In genomic region chr1:204457665-204458064, GRCh38 we compare ENCODE assay signal across 19 cellular contexts. TPM values are rescaled to one million over a fixed set of nuclear protein-coding genes. Genes with fewer than 3 reads are reported as not detected.
A peak's percentile ranks its signal among the peaks of the same experiment; 100 is the strongest.
DNase-seq lines count a peak whose midpoint lies in the region; ATAC-seq, FAIRE-seq and TF ChIP-seq lines count a peak whose summit lies in the region.
"Had no signal": no experiment of that assay in that cellular context is flagged by ENCODE, and none has a peak within 500 bp of the region (broad histone marks: within the 10 kb centered on the region; RNA-seq: fewer than 3 reads in every experiment).

No MANE protein-coding gene starts in this region.

- H3K36me3 ChIP-seq in uterus, result no peaks in the 10 kb centered on the region
- H3K36me3 ChIP-seq: WERI-Rb-1 had no signal

- H3K4me1 ChIP-seq in uterus, result peaks cover 0 to 12% of the 10 kb centered on the region in 2 donors

- no peak overlapping the region for H3K4me3 ChIP-seq in uterus

- H3K27ac Mint-ChIP-seq in central memory CD8-positive, alpha-beta T cell (ENCODE audit: low read depth), result peak overlapping the region; percentile 72
- H3K27ac Mint-ChIP-seq in naive thymus-derived CD8-positive, alpha-beta T cell, result peak overlapping the region in 8 of 10 donors; percentile 26 to 79 (median 37)

- H3K27me3 Mint-ChIP-seq in central memory CD8-positive, alpha-beta T cell, result no peaks in the 10 kb centered on the region
- H3K27me3 Mint-ChIP-seq in naive thymus-derived CD8-positive, alpha-beta T cell, result no peaks in the 10 kb centered on the region

- H3K9me3 ChIP-seq in uterus, result no peaks in the 10 kb centered on the region

- intact Hi-C loops in Right ventricle myocardium superior (cut with DNase I), result no loop called here
- intact Hi-C loops in cardiac septum (cut with DNase I), result no loop called here
- intact Hi-C loops in uterus (cut with DNase I; ENCODE audit: low total_unique reads), result no loop called here

- no peak for TF ChIP-seq CTCF in uterus (IDR thresholded peaks at IDR 0.05)

- H3K36me3 Mint-ChIP-seq in central memory CD8-positive, alpha-beta T cell (ENCODE audit: insufficient read depth), result peaks cover 12% of the 10 kb centered on the region
- H3K36me3 Mint-ChIP-seq in naive thymus-derived CD8-positive, alpha-beta T cell, result peaks cover 5 to 45% (median 31%) of the 10 kb centered on the region in 3 donors

- no peaks in the 10 kb centered on the region for H3K9me3 Mint-ChIP-seq in central memory CD8-positive, alpha-beta T cell
- no peaks in the 10 kb centered on the region for H3K9me3 Mint-ChIP-seq in naive thymus-derived CD8-positive, alpha-beta T cell

- TF ChIP-seq POLR2A in uterus (IDR thresholded peaks at IDR 0.05), result no peak
- no peak for TF ChIP-seq POLR2A in GM12891 (IDR thresholded peaks at IDR 0.05; ENCODE audit: low read depth, low read length)

- no peak for ATAC-seq in Right ventricle myocardium superior (ENCODE audit: poor library complexity)
- ATAC-seq in central memory CD8-positive, alpha-beta T cell (replicated peaks; ENCODE audit: extremely low read depth, poor library complexity, severe bottlenecking), result no peak
- no peak for ATAC-seq in naive thymus-derived CD8-positive, alpha-beta T cell
- ATAC-seq: left colon had no signal

- peak overlapping the region; percentile 54 to 59 for H3K27ac ChIP-seq in uterus
- H3K27ac ChIP-seq: HL-60, WERI-Rb-1 had no signal

- POLR2A ChIA-PET in naive thymus-derived CD8-positive, alpha-beta T cell (lab: Charles Lee), result interaction anchor here (1.4 to 2.9 kb wide), 2 partner anchors 36 to 55 kb away, joined by 6 to 17 read pairs; partner anchors contain the start of gene PIK3C2B

- no peak overlapping the region for H3K4me3 Mint-ChIP-seq in central memory CD8-positive, alpha-beta T cell
- no peak overlapping the region for H3K4me3 Mint-ChIP-seq in naive thymus-derived CD8-positive, alpha-beta T cell

- no peaks in the 10 kb centered on the region for H3K27me3 ChIP-seq in uterus

- FAIRE-seq in GM12891 (lab: Jason Lieb, UNC), result no peak
- FAIRE-seq: urothelium cell line had no signal

- H3K4me1 Mint-ChIP-seq in central memory CD8-positive, alpha-beta T cell, result peaks cover 29% of the 10 kb centered on the region
- peaks cover 24 to 57% (median 42%) of the 10 kb centered on the region in 4 donors for H3K4me1 Mint-ChIP-seq in naive thymus-derived CD8-positive, alpha-beta T cell

- DNase-seq in Right ventricle myocardium superior (peak; percentile 26), cardiac septum (ENCODE audit: low spot score) (no peak), uterus (no peak), C1 segment of cervical spinal cord (lab: John Stamatoyannopoulos, UW) (no peak), GM12891 (ENCODE audit: insufficient read length, low spot score) (no peak), D341Med (ENCODE audit: low spot score) (no peak)
- no peak for DNase-seq in central memory CD8-positive, alpha-beta T cell (ENCODE audit: low spot score in 2 of 2)
- DNase-seq in naive thymus-derived CD8-positive, alpha-beta T cell, result no peak
- DNase-seq: activated naive CD4-positive, alpha-beta T cell treated with Interleukin-2 at 50 U/mL for 16 hours; DMS53; effector memory CD4-positive, alpha-beta T cell; GF-D8; left colon; NCI-H1694; NCI-H774; stimulated activated CD4-positive, alpha-beta T cell treated with anti-CD3 and anti-CD28 coated beads, Interleukin-12 subunit alpha, Interleukin-12 subunit beta, amount 100 ng/mL, for 4 hours; WERI-Rb-1 had no signal

TF ChIP-seq in GM12891, 5 proteins besides CTCF, POLR2A, EP300 and RAD21:
- TF ChIP-seq POU2F2 (IDR thresholded peaks at IDR 0.05; ENCODE audit: low read depth, low read length) (no peak), SPI1 (IDR thresholded peaks at IDR 0.05; ENCODE audit: low read depth, low read length) (no peak), TAF1 (IDR thresholded peaks at IDR 0.05; ENCODE audit: low read depth, low read length) (no peak), PAX5 (IDR thresholded peaks at IDR 0.05; ENCODE audit: insufficient read depth, low read length, severe bottlenecking) (no peak), POLR2AphosphoS5 (IDR thresholded peaks at IDR 0.05; ENCODE audit: low read depth, low read length) (no peak)

RNA-seq across cellular contexts. Expression of gene PIK3C2B, which starts 36.9 kb away (rescaled TPM):
- total RNA-seq in Right ventricle myocardium superior, result 17.7 TPM
- 28.8 TPM for total RNA-seq in cardiac septum
- 10 to 100 TPM; 39.5 to 40.1 TPM for total RNA-seq in naive thymus-derived CD8-positive, alpha-beta T cell
- 1 to 10 TPM; 1.3 to 2.6 (median 1.8) TPM for polyA plus RNA-seq in naive thymus-derived CD8-positive, alpha-beta T cell
- total RNA-seq in uterus, result 10 to 100 TPM in 3 of 4 donors, 1 to 10 TPM in 1; 7.4 to 81.5 (median 38.3) TPM
- polyA plus RNA-seq in GM12891 (2012; ENCODE audit: low read depth, missing spikeins), result 6.4 TPM

RNA-seq across cellular contexts. Expression of gene PPP1R15B, which starts 46.0 kb away (rescaled TPM):
- total RNA-seq in Right ventricle myocardium superior (19.7 TPM), cardiac septum (21.2 TPM), uterus (10 to 100 TPM; 20.5 to 58.9 (median 46.4) TPM)
- total RNA-seq in naive thymus-derived CD8-positive, alpha-beta T cell, result 10 to 100 TPM; 80.7 to 87.3 TPM
- polyA plus RNA-seq in naive thymus-derived CD8-positive, alpha-beta T cell, result 10 to 100 TPM; 14.2 to 20.8 (median 17.7) TPM
- 11.2 TPM for polyA plus RNA-seq in GM12891 (2012; ENCODE audit: low read depth, missing spikeins)

RNA-seq across cellular contexts. Expression of gene MDM4, which starts 58.5 kb away (rescaled TPM):
- total RNA-seq in Right ventricle myocardium superior (24.2 TPM), cardiac septum (59.2 TPM), uterus (100 to 1,000 TPM in 3 of 4 donors, 10 to 100 TPM in 1; 31.0 to 141 (median 134) TPM)
- total RNA-seq in naive thymus-derived CD8-positive, alpha-beta T cell, result 100 to 1,000 TPM; 243 to 272 TPM
- 10 to 100 TPM; 10.0 to 23.1 (median 10.7) TPM for polyA plus RNA-seq in naive thymus-derived CD8-positive, alpha-beta T cell
- polyA plus RNA-seq in GM12891 (2012; ENCODE audit: low read depth, missing spikeins), result 7.0 TPM
